10 cellular contexts compared by ENCODE assay signal in the genomic region with DNA sequence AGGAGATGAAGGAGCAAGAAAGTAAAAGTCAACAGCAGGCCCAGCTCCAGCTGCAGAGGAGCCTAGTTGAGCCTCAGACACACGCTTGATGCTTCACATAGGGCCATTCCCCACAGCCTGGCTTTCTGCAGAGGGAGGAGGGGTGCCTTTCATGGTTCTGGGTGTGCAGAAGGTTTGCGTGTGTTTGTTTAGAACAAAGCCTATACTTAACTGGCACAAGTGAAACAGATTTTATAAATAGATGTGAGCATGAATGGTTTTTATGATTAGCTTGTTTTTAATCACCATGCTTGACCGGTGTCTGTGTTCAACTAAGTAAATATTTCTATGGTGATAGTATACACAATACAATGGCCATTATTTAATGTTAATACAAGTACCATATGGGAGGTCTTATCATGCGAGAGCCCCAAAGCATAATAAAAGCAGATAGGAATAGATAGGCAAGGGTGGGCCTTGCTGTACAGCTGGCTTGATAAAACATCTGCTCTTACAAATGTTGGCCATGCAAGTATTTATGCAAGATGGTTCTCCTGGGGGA.
DNase-seq lines count a peak whose midpoint lies in the region; ATAC-seq lines count a peak whose summit lies in the region.
"Had no signal": no experiment of that assay in that cellular context is flagged by ENCODE, and none has a peak within 500 bp of the region (broad histone marks: within the 10 kb centered on the region; RNA-seq: fewer than 3 reads in every experiment).

No MANE protein-coding gene starts in this region.

- H3K4me3 Mint-ChIP-seq in activated CD4-positive, alpha-beta memory T cell treated with anti-CD3 and anti-CD28 coated beads for 36 hours = no peak overlapping the region
- no peak overlapping the region for H3K4me3 Mint-ChIP-seq in activated CD4-positive, alpha-beta memory T cell treated with anti-CD3 and anti-CD28 coated beads, Interleukin-2, amount 10 ng/mL, durations not matched to agents 7 days and 5 days
- H3K4me3 Mint-ChIP-seq in activated naive CD8-positive, alpha-beta T cell = peak overlapping the region; percentile 68
- no peak overlapping the region for H3K4me3 Mint-ChIP-seq in stimulated activated memory B cell treated with anti-CD40 and anti-IgM and Interleukin-4, amounts not matched to agents 10 μg/mL and 1 μg/mL and 100 μg/mL, for 72 hours

- no peak for ATAC-seq in stimulated activated memory B cell treated with anti-CD40 and anti-IgM and Interleukin-4, amounts not matched to agents 10 μg/mL and 1 μg/mL and 100 μg/mL, for 72 hours
- ATAC-seq in GM21737 (IDR thresholded peaks at IDR 0.05; ENCODE audit: unreplicated experiment) (no peak), GM21360 (IDR thresholded peaks at IDR 0.05; ENCODE audit: unreplicated experiment) (no peak)

- POLR2A ChIA-PET in activated CD4-positive, alpha-beta memory T cell treated with anti-CD3 and anti-CD28 coated beads for 36 hours (lab: Charles Lee) = interaction anchor here (0.9 to 1.6 kb wide), 3 partner anchors 211 to 224 kb away, joined by 3 to 4 read pairs (median 3); no protein-coding TSS in a partner anchor
- POLR2A ChIA-PET in activated CD4-positive, alpha-beta memory T cell treated with anti-CD3 and anti-CD28 coated beads, Interleukin-2, amount 10 ng/mL, durations not matched to agents 7 days and 5 days (lab: Charles Lee) = interaction anchor here (0.7 to 7.7 kb wide), 8 partner anchors 21 to 333 kb away, joined by 3 to 271 read pairs (median 10); no protein-coding TSS in a partner anchor

- H3K36me3 Mint-ChIP-seq in activated CD4-positive, alpha-beta memory T cell treated with anti-CD3 and anti-CD28 coated beads for 36 hours = peaks cover 17% of the 10 kb centered on the region
- H3K36me3 Mint-ChIP-seq in activated CD4-positive, alpha-beta memory T cell treated with anti-CD3 and anti-CD28 coated beads, Interleukin-2, amount 10 ng/mL, durations not matched to agents 7 days and 5 days (ENCODE audit: low read depth) = peaks cover 51% of the 10 kb centered on the region
- peaks cover 9% of the 10 kb centered on the region for H3K36me3 Mint-ChIP-seq in activated naive CD8-positive, alpha-beta T cell
- H3K36me3 Mint-ChIP-seq in stimulated activated memory B cell treated with anti-CD40 and anti-IgM and Interleukin-4, amounts not matched to agents 10 μg/mL and 1 μg/mL and 100 μg/mL, for 72 hours = no peaks in the 10 kb centered on the region

- peak; percentile 32 for DNase-seq in activated CD4-positive, alpha-beta memory T cell treated with anti-CD3 and anti-CD28 coated beads for 36 hours
- no peak for DNase-seq in activated CD4-positive, alpha-beta memory T cell treated with anti-CD3 and anti-CD28 coated beads, Interleukin-2, amount 10 ng/mL, durations not matched to agents 7 days and 5 days
- DNase-seq in NCI-H2081 treated with DMSO at 0.1 percent for 48 hours (lab: John Stamatoyannopoulos, UW) (peak; percentile 100), germinal center (ENCODE audit: low spot score) (no peak)
- DNase-seq: activated gamma-delta T cell treated with Interleukin-2 at 50 U/mL for 16 hours, uterus had no signal

- H3K4me1 Mint-ChIP-seq in activated CD4-positive, alpha-beta memory T cell treated with anti-CD3 and anti-CD28 coated beads for 36 hours (ENCODE audit: low read depth) = peaks cover 90% of the 10 kb centered on the region
- H3K4me1 Mint-ChIP-seq in activated CD4-positive, alpha-beta memory T cell treated with anti-CD3 and anti-CD28 coated beads, Interleukin-2, amount 10 ng/mL, durations not matched to agents 7 days and 5 days = peaks cover 85% of the 10 kb centered on the region
- H3K4me1 Mint-ChIP-seq in activated naive CD8-positive, alpha-beta T cell (ENCODE audit: low read depth) = peaks cover 94% of the 10 kb centered on the region
- H3K4me1 Mint-ChIP-seq in stimulated activated memory B cell treated with anti-CD40 and anti-IgM and Interleukin-4, amounts not matched to agents 10 μg/mL and 1 μg/mL and 100 μg/mL, for 72 hours = peaks cover 75% of the 10 kb centered on the region

- H3K27ac Mint-ChIP-seq in activated CD4-positive, alpha-beta memory T cell treated with anti-CD3 and anti-CD28 coated beads for 36 hours = peak overlapping the region; percentile 94
- H3K27ac Mint-ChIP-seq in activated CD4-positive, alpha-beta memory T cell treated with anti-CD3 and anti-CD28 coated beads, Interleukin-2, amount 10 ng/mL, durations not matched to agents 7 days and 5 days = no peak overlapping the region
- H3K27ac Mint-ChIP-seq in activated naive CD8-positive, alpha-beta T cell = peak overlapping the region; percentile 96
- peak overlapping the region; percentile 82 for H3K27ac Mint-ChIP-seq in stimulated activated memory B cell treated with anti-CD40 and anti-IgM and Interleukin-4, amounts not matched to agents 10 μg/mL and 1 μg/mL and 100 μg/mL, for 72 hours

- CTCF ChIA-PET in activated CD4-positive, alpha-beta memory T cell treated with anti-CD3 and anti-CD28 coated beads for 36 hours (lab: Charles Lee) = interaction anchor here (0.6 to 2.8 kb wide), 3 partner anchors 27 to 335 kb away, joined by 3 to 7 read pairs (median 3); no protein-coding TSS in a partner anchor
- CTCF ChIA-PET in activated CD4-positive, alpha-beta memory T cell treated with anti-CD3 and anti-CD28 coated beads, Interleukin-2, amount 10 ng/mL, durations not matched to agents 7 days and 5 days (lab: Charles Lee) = interaction anchor here (0.6 to 1.0 kb wide), 2 partner anchors 26 to 196 kb away, joined by 3 read pairs; no protein-coding TSS in a partner anchor

- intact Hi-C loops in activated CD4-positive, alpha-beta memory T cell treated with anti-CD3 and anti-CD28 coated beads for 36 hours (cut with micrococcal nuclease) = no loop called here

- H3K27me3 Mint-ChIP-seq in activated CD4-positive, alpha-beta memory T cell treated with anti-CD3 and anti-CD28 coated beads for 36 hours = no peaks in the 10 kb centered on the region
- H3K27me3 Mint-ChIP-seq in activated CD4-positive, alpha-beta memory T cell treated with anti-CD3 and anti-CD28 coated beads, Interleukin-2, amount 10 ng/mL, durations not matched to agents 7 days and 5 days = no peaks in the 10 kb centered on the region
- no peaks in the 10 kb centered on the region for H3K27me3 Mint-ChIP-seq in activated naive CD8-positive, alpha-beta T cell
- H3K27me3 Mint-ChIP-seq in stimulated activated memory B cell treated with anti-CD40 and anti-IgM and Interleukin-4, amounts not matched to agents 10 μg/mL and 1 μg/mL and 100 μg/mL, for 72 hours = no peaks in the 10 kb centered on the region

- no peaks in the 10 kb centered on the region for H3K9me3 Mint-ChIP-seq in activated CD4-positive, alpha-beta memory T cell treated with anti-CD3 and anti-CD28 coated beads for 36 hours
- H3K9me3 Mint-ChIP-seq in activated CD4-positive, alpha-beta memory T cell treated with anti-CD3 and anti-CD28 coated beads, Interleukin-2, amount 10 ng/mL, durations not matched to agents 7 days and 5 days = peaks cover 10% of the 10 kb centered on the region
- H3K9me3 Mint-ChIP-seq in activated naive CD8-positive, alpha-beta T cell (ENCODE audit: low read depth) = peaks cover 7% of the 10 kb centered on the region
- no peaks in the 10 kb centered on the region for H3K9me3 Mint-ChIP-seq in stimulated activated memory B cell treated with anti-CD40 and anti-IgM and Interleukin-4, amounts not matched to agents 10 μg/mL and 1 μg/mL and 100 μg/mL, for 72 hours

Comparison
In these comparisons a context has a peak if more than half of its experiments do, and no peak if none do; other contexts are left out.
1. DNase-seq: peak in activated CD4-positive, alpha-beta memory T cell treated with anti-CD3 and anti-CD28 coated beads for 36 hours (single experiment) and NCI-H2081 treated with DMSO at 0.1 percent for 48 hours (single experiment); none in activated CD4-positive, alpha-beta memory T cell treated with anti-CD3 and anti-CD28 coated beads, Interleukin-2, amount 10 ng/mL, durations not matched to agents 7 days and 5 days (single experiment) and germinal center (single experiment).